2 cellular contexts compared by ENCODE assay signal in genomic region chr16:86775401-86775985, GRCh38.
TF ChIP-seq lines count a peak whose summit lies in the region.

No MANE protein-coding gene starts in this region.

TF ChIP-seq in IMR-90, 13 proteins besides CTCF, POLR2A, EP300 and RAD21:
- TF ChIP-seq BHLHE40 (IDR thresholded peaks at IDR 0.05; ENCODE audit: low read depth, low read length): no peak
- TF ChIP-seq RFX5 (IDR thresholded peaks at IDR 0.05; ENCODE audit: low read depth, low read length): no peak
- TF ChIP-seq ELK1 (IDR thresholded peaks at IDR 0.05; ENCODE audit: borderline replicate concordance, low read depth, low read length): no peak
- no peak for TF ChIP-seq FOS (IDR thresholded peaks at IDR 0.05; ENCODE audit: low read depth, low read length)
- no peak for TF ChIP-seq CHD1 (IDR thresholded peaks at IDR 0.05; ENCODE audit: low read depth, low read length)
- no peak for TF ChIP-seq RCOR1 (IDR thresholded peaks at IDR 0.05; ENCODE audit: insufficient replicate concordance, low read length)
- TF ChIP-seq CEBPB (IDR thresholded peaks at IDR 0.05; ENCODE audit: low read depth, low read length): no peak
- no peak for TF ChIP-seq MAFK (IDR thresholded peaks at IDR 0.05; ENCODE audit: low read depth, low read length)
- TF ChIP-seq MAZ (IDR thresholded peaks at IDR 0.05; ENCODE audit: borderline replicate concordance, low read depth, low read length): no peak
- TF ChIP-seq USF2 (IDR thresholded peaks at IDR 0.05; ENCODE audit: low read depth, low read length): no peak
- TF ChIP-seq MXI1 (IDR thresholded peaks at IDR 0.05; ENCODE audit: borderline replicate concordance, low read depth, low read length): no peak
- no peak for TF ChIP-seq NFE2L2 (IDR thresholded peaks at IDR 0.05; ENCODE audit: low read depth, low read length)
- TF ChIP-seq SMC3 (IDR thresholded peaks at IDR 0.05; ENCODE audit: low read depth, low read length): no peak

TF ChIP-seq in H1, 55 proteins besides CTCF, POLR2A, EP300 and RAD21:
- no peak for TF ChIP-seq SIX5 (IDR thresholded peaks at IDR 0.05; ENCODE audit: low read depth, low read length)
- TF ChIP-seq TAF1 (IDR thresholded peaks at IDR 0.05; ENCODE audit: low read depth, low read length): no peak
- TF ChIP-seq HDAC2 (IDR thresholded peaks at IDR 0.05; ENCODE audit: borderline replicate concordance in 1 of 2, low read depth in 2 of 2, low read length in 2 of 2): no peak
- no peak for TF ChIP-seq NANOG (IDR thresholded peaks at IDR 0.05; ENCODE audit: insufficient read depth, low read depth, low read length, poor library complexity, severe bottlenecking)
- no peak for TF ChIP-seq KDM1A (IDR thresholded peaks at IDR 0.05; ENCODE audit: borderline replicate concordance, low read length)
- TF ChIP-seq CEBPB (IDR thresholded peaks at IDR 0.05; ENCODE audit: low read depth, low read length): no peak
- TF ChIP-seq CBX8 (IDR thresholded peaks at IDR 0.05; ENCODE audit: borderline replicate concordance, low read depth, low read length): no peak
